Comparison of ENCODE assay signal across 2 cellular contexts in genomic region chr9:70234208-70234607, GRCh38.
TF ChIP-seq lines count a peak whose summit lies in the region.
"Not testable (repeated sequence)": the region's sequence is repeated elsewhere in the genome, so short reads cannot be mapped to it uniquely, and the experiment has no call there.

No MANE protein-coding gene starts in this region.

TF ChIP-seq in WTC11, 78 proteins besides CTCF, POLR2A, EP300 and RAD21:
- TF ChIP-seq FOXK1 (CRISPR knock-in tag; IDR thresholded peaks at IDR 0.05), result 0 out of 2 replicates have a peak, but pooled peaks have one; percentile 37

TF ChIP-seq in HepG2, 621 proteins besides CTCF, POLR2A, EP300 and RAD21:
- not testable (repeated sequence) for TF ChIP-seq FOXA1 (IDR thresholded peaks at IDR 0.05)
- peak; percentile 20; the same call in 1 of the 2 replicates for TF ChIP-seq FOXA1 (CRISPR knock-in tag; IDR thresholded peaks at IDR 0.05)
- TF ChIP-seq, protein P1, sequence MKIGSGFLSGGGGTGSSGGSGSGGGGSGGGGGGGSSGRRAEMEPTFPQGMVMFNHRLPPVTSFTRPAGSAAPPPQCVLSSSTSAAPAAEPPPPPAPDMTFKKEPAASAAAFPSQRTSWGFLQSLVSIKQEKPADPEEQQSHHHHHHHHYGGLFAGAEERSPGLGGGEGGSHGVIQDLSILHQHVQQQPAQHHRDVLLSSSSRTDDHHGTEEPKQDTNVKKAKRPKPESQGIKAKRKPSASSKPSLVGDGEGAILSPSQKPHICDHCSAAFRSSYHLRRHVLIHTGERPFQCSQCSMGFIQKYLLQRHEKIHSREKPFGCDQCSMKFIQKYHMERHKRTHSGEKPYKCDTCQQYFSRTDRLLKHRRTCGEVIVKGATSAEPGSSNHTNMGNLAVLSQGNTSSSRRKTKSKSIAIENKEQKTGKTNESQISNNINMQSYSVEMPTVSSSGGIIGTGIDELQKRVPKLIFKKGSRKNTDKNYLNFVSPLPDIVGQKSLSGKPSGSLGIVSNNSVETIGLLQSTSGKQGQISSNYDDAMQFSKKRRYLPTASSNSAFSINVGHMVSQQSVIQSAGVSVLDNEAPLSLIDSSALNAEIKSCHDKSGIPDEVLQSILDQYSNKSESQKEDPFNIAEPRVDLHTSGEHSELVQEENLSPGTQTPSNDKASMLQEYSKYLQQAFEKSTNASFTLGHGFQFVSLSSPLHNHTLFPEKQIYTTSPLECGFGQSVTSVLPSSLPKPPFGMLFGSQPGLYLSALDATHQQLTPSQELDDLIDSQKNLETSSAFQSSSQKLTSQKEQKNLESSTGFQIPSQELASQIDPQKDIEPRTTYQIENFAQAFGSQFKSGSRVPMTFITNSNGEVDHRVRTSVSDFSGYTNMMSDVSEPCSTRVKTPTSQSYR (CRISPR knock-in tag; IDR thresholded peaks at IDR 0.05; ENCODE audit: borderline replicate concordance), result 0 out of 2 replicates have a peak, but pooled peaks have one; percentile 19
